Comparison of ENCODE assay signal across 1 cellular context in the genomic region with DNA sequence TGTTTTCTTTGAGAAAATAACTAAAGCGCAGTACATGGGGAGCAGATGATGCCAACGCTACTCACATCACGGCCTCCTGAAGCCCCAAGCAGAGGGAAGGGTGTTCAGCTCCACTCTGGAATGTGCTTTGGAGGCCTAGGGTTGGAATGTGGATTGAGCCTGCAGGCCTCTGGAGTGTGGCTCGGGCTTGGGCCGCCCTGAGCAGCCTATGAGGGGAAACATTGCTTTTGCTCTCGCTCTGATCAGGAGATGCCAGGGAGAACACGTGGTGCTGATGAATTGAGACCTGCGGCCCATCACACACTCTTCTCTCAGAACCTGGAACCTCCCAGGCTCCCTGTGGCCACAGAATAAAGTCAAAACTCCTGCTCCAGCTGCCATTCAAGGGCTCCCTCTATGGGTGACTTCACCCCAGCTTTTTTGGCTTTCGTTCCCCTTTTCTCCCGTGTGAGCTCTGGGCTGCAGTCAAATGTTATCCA.
TF ChIP-seq lines count a peak whose summit lies in the region.

No MANE protein-coding gene starts in this region.

TF ChIP-seq in SK-N-SH, 30 proteins besides CTCF, POLR2A, EP300 and RAD21 (continued from another document):
- TF ChIP-seq, protein P1, sequence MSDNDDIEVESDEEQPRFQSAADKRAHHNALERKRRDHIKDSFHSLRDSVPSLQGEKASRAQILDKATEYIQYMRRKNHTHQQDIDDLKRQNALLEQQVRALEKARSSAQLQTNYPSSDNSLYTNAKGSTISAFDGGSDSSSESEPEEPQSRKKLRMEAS (IDR thresholded peaks at IDR 0.05; ENCODE audit: low read depth): no peak
- TF ChIP-seq, protein P2, sequence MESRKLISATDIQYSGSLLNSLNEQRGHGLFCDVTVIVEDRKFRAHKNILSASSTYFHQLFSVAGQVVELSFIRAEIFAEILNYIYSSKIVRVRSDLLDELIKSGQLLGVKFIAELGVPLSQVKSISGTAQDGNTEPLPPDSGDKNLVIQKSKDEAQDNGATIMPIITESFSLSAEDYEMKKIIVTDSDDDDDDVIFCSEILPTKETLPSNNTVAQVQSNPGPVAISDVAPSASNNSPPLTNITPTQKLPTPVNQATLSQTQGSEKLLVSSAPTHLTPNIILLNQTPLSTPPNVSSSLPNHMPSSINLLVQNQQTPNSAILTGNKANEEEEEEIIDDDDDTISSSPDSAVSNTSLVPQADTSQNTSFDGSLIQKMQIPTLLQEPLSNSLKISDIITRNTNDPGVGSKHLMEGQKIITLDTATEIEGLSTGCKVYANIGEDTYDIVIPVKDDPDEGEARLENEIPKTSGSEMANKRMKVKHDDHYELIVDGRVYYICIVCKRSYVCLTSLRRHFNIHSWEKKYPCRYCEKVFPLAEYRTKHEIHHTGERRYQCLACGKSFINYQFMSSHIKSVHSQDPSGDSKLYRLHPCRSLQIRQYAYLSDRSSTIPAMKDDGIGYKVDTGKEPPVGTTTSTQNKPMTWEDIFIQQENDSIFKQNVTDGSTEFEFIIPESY (IDR thresholded peaks at IDR 0.05; ENCODE audit: borderline replicate concordance, low read depth): no peak
- no peak for TF ChIP-seq GATA2 (CRISPR knock-in tag; IDR thresholded peaks at IDR 0.05)
- TF ChIP-seq FOXM1 (IDR thresholded peaks at IDR 0.05; ENCODE audit: low read depth): no peak
